1 cellular context compared by ENCODE assay signal in the genomic region with DNA sequence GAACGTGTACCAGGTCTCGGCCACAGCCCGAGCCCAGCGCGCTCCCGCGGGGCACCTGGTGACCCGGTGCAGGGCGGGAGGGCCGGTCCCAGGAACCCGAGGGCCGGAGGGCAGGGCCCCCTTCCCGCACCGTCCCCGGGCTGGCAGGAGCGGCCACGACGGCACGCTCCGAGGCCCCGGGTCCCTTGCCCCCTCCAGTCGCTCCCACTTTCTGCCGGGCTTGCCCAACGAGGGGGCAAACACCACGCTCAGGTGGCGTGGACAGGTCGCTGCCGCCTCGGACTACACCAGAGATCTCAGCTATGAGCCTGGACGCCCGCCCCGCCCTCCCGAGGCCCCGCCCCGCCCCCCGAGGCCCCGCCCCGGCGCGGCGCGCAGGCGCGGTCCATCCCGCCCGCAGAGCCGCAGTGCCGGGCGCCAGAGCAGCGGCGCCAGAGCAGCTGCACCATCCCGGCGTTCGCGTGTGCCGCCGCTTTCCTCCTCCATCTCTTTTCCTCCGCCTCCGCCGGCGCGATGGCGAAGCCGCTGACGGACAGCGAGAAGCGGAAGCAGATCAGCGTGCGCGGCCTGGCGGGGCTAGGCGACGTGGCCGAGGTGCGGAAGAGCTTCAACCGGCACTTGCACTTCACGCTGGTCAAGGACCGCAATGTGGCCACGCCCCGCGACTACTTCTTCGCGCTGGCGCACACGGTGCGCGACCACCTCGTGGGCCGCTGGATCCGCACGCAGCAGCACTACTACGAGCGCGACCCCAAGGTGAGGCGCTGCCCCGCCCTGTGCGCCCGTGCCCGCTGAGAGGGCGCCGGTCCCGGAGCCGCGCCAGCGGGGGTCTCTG.
TF ChIP-seq lines count a peak whose summit lies in the region.

A gene (plus strand): TSS at position 420 of the 835 bp plus-strand sequence. CDS start 94 bp downstream, at position 514.

TF ChIP-seq in HEK293, 187 proteins besides CTCF, POLR2A, EP300 and RAD21 (continued from another document and continues in another):
- TF ChIP-seq, protein P1, sequence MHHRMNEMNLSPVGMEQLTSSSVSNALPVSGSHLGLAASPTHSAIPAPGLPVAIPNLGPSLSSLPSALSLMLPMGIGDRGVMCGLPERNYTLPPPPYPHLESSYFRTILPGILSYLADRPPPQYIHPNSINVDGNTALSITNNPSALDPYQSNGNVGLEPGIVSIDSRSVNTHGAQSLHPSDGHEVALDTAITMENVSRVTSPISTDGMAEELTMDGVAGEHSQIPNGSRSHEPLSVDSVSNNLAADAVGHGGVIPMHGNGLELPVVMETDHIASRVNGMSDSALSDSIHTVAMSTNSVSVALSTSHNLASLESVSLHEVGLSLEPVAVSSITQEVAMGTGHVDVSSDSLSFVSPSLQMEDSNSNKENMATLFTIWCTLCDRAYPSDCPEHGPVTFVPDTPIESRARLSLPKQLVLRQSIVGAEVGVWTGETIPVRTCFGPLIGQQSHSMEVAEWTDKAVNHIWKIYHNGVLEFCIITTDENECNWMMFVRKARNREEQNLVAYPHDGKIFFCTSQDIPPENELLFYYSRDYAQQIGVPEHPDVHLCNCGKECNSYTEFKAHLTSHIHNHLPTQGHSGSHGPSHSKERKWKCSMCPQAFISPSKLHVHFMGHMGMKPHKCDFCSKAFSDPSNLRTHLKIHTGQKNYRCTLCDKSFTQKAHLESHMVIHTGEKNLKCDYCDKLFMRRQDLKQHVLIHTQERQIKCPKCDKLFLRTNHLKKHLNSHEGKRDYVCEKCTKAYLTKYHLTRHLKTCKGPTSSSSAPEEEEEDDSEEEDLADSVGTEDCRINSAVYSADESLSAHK (tag by site-specific recombination; IDR thresholded peaks at IDR 0.05), result peak; percentile 63
- TF ChIP-seq, protein P2, sequence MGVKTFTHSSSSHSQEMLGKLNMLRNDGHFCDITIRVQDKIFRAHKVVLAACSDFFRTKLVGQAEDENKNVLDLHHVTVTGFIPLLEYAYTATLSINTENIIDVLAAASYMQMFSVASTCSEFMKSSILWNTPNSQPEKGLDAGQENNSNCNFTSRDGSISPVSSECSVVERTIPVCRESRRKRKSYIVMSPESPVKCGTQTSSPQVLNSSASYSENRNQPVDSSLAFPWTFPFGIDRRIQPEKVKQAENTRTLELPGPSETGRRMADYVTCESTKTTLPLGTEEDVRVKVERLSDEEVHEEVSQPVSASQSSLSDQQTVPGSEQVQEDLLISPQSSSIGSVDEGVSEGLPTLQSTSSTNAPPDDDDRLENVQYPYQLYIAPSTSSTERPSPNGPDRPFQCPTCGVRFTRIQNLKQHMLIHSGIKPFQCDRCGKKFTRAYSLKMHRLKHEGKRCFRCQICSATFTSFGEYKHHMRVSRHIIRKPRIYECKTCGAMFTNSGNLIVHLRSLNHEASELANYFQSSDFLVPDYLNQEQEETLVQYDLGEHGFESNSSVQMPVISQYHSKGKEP (tag by site-specific recombination; IDR thresholded peaks at IDR 0.05), result peak; percentile 12; the same call in 1 of the 2 replicates
- TF ChIP-seq, protein P3, sequence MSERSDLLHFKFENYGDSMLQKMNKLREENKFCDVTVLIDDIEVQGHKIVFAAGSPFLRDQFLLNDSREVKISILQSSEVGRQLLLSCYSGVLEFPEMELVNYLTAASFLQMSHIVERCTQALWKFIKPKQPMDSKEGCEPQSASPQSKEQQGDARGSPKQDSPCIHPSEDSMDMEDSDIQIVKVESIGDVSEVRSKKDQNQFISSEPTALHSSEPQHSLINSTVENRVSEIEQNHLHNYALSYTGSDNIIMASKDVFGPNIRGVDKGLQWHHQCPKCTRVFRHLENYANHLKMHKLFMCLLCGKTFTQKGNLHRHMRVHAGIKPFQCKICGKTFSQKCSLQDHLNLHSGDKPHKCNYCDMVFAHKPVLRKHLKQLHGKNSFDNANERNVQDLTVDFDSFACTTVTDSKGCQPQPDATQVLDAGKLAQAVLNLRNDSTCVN (tag by site-specific recombination; optimal IDR thresholded peaks at IDR 0.05), result peak; percentile 98
- TF ChIP-seq, protein P4, sequence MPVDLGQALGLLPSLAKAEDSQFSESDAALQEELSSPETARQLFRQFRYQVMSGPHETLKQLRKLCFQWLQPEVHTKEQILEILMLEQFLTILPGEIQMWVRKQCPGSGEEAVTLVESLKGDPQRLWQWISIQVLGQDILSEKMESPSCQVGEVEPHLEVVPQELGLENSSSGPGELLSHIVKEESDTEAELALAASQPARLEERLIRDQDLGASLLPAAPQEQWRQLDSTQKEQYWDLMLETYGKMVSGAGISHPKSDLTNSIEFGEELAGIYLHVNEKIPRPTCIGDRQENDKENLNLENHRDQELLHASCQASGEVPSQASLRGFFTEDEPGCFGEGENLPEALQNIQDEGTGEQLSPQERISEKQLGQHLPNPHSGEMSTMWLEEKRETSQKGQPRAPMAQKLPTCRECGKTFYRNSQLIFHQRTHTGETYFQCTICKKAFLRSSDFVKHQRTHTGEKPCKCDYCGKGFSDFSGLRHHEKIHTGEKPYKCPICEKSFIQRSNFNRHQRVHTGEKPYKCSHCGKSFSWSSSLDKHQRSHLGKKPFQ (tag by site-specific recombination; IDR thresholded peaks at IDR 0.05), result no peak
- TF ChIP-seq ZBTB17 (tag by site-specific recombination; IDR thresholded peaks at IDR 0.05) (no peak), MEIS1 (CRISPR knock-in tag; IDR thresholded peaks at IDR 0.05; ENCODE audit: borderline replicate concordance) (no peak), ZBTB7A (tag by site-specific recombination; IDR thresholded peaks at IDR 0.05; ENCODE audit: low read depth) (peak; percentile 92), KLF8 (tag by site-specific recombination; IDR thresholded peaks at IDR 0.05) (peak; percentile 86; the same call in 1 of the 2 replicates), SP2 (tag by site-specific recombination; IDR thresholded peaks at IDR 0.05) (peak; percentile 65), ZNF658 (tag by site-specific recombination; IDR thresholded peaks at IDR 0.05) (no peak), ZSCAN30 (tag by site-specific recombination; IDR thresholded peaks at IDR 0.05) (0 out of 2 replicates have a peak, but pooled peaks have one; percentile 28), ZXDB (tag by site-specific recombination; IDR thresholded peaks at IDR 0.05) (peak; percentile 73), KLF7 (tag by site-specific recombination; IDR thresholded peaks at IDR 0.05; ENCODE audit: borderline replicate concordance) (peak; percentile 75; the same call in 1 of the 2 replicates), ZSCAN23 (tag by site-specific recombination; IDR thresholded peaks at IDR 0.05) (peak; percentile 51; the same call in 1 of the 2 replicates), EGR2 (tag by site-specific recombination; IDR thresholded peaks at IDR 0.05; ENCODE audit: low read depth) (peak; percentile 56), ZNF426 (tag by site-specific recombination; IDR thresholded peaks at IDR 0.05) (no peak), ZNF670 (tag by site-specific recombination; IDR thresholded peaks at IDR 0.05; ENCODE audit: low read depth) (no peak), ZNF555 (tag by site-specific recombination; conservative IDR thresholded peaks at IDR 0.05) (no peak), OVOL3 (tag by site-specific recombination; IDR thresholded peaks at IDR 0.05) (peak; percentile 76; the same call in 1 of the 2 replicates), ZNF133 (tag by site-specific recombination; IDR thresholded peaks at IDR 0.05) (0 out of 2 replicates have a peak, but pooled peaks have one; percentile 15), ZNF530 (tag by site-specific recombination; IDR thresholded peaks at IDR 0.05; ENCODE audit: low read depth) (no peak), ZNF239 (tag by site-specific recombination; IDR thresholded peaks at IDR 0.05) (no peak), ZNF600 (tag by site-specific recombination; IDR thresholded peaks at IDR 0.05) (peak; percentile 100), ZNF391 (tag by site-specific recombination; IDR thresholded peaks at IDR 0.05; ENCODE audit: borderline replicate concordance, low read depth) (peak; percentile 91; the same call in 1 of the 2 replicates), ZNF292 (tag by site-specific recombination; IDR thresholded peaks at IDR 0.05; ENCODE audit: borderline replicate concordance, low read depth) (no peak), MZF1 (tag by site-specific recombination; IDR thresholded peaks at IDR 0.05; ENCODE audit: borderline replicate concordance) (no peak), ZNF76 (tag by site-specific recombination; IDR thresholded peaks at IDR 0.05; ENCODE audit: borderline replicate concordance, low read depth) (peak; percentile 78; the same call in 1 of the 2 replicates), ZNF501 (tag by site-specific recombination; IDR thresholded peaks at IDR 0.05) (0 out of 2 replicates have a peak, but pooled peaks have one; percentile 23), BCL11B (tag by site-specific recombination; IDR thresholded peaks at IDR 0.05; ENCODE audit: low read depth) (0 out of 2 replicates have a peak, but pooled peaks have one; percentile 63)
- TF ChIP-seq, protein P5, sequence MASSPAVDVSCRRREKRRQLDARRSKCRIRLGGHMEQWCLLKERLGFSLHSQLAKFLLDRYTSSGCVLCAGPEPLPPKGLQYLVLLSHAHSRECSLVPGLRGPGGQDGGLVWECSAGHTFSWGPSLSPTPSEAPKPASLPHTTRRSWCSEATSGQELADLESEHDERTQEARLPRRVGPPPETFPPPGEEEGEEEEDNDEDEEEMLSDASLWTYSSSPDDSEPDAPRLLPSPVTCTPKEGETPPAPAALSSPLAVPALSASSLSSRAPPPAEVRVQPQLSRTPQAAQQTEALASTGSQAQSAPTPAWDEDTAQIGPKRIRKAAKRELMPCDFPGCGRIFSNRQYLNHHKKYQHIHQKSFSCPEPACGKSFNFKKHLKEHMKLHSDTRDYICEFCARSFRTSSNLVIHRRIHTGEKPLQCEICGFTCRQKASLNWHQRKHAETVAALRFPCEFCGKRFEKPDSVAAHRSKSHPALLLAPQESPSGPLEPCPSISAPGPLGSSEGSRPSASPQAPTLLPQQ (tag by site-specific recombination; IDR thresholded peaks at IDR 0.05), result peak; percentile 59
- TF ChIP-seq, protein P6, sequence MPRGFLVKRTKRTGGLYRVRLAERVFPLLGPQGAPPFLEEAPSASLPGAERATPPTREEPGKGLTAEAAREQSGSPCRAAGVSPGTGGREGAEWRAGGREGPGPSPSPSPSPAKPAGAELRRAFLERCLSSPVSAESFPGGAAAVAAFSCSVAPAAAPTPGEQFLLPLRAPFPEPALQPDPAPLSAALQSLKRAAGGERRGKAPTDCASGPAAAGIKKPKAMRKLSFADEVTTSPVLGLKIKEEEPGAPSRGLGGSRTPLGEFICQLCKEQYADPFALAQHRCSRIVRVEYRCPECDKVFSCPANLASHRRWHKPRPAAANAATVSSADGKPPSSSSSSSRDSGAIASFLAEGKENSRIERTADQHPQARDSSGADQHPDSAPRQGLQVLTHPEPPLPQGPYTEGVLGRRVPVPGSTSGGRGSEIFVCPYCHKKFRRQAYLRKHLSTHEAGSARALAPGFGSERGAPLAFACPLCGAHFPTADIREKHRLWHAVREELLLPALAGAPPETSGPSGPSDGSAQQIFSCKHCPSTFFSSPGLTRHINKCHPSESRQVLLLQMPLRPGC (tag by site-specific recombination; IDR thresholded peaks at IDR 0.05), result peak; percentile 82
- TF ChIP-seq, protein P7, sequence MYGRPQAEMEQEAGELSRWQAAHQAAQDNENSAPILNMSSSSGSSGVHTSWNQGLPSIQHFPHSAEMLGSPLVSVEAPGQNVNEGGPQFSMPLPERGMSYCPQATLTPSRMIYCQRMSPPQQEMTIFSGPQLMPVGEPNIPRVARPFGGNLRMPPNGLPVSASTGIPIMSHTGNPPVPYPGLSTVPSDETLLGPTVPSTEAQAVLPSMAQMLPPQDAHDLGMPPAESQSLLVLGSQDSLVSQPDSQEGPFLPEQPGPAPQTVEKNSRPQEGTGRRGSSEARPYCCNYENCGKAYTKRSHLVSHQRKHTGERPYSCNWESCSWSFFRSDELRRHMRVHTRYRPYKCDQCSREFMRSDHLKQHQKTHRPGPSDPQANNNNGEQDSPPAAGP (tag by site-specific recombination; IDR thresholded peaks at IDR 0.05), result peak; percentile 74
- TF ChIP-seq, protein P8, sequence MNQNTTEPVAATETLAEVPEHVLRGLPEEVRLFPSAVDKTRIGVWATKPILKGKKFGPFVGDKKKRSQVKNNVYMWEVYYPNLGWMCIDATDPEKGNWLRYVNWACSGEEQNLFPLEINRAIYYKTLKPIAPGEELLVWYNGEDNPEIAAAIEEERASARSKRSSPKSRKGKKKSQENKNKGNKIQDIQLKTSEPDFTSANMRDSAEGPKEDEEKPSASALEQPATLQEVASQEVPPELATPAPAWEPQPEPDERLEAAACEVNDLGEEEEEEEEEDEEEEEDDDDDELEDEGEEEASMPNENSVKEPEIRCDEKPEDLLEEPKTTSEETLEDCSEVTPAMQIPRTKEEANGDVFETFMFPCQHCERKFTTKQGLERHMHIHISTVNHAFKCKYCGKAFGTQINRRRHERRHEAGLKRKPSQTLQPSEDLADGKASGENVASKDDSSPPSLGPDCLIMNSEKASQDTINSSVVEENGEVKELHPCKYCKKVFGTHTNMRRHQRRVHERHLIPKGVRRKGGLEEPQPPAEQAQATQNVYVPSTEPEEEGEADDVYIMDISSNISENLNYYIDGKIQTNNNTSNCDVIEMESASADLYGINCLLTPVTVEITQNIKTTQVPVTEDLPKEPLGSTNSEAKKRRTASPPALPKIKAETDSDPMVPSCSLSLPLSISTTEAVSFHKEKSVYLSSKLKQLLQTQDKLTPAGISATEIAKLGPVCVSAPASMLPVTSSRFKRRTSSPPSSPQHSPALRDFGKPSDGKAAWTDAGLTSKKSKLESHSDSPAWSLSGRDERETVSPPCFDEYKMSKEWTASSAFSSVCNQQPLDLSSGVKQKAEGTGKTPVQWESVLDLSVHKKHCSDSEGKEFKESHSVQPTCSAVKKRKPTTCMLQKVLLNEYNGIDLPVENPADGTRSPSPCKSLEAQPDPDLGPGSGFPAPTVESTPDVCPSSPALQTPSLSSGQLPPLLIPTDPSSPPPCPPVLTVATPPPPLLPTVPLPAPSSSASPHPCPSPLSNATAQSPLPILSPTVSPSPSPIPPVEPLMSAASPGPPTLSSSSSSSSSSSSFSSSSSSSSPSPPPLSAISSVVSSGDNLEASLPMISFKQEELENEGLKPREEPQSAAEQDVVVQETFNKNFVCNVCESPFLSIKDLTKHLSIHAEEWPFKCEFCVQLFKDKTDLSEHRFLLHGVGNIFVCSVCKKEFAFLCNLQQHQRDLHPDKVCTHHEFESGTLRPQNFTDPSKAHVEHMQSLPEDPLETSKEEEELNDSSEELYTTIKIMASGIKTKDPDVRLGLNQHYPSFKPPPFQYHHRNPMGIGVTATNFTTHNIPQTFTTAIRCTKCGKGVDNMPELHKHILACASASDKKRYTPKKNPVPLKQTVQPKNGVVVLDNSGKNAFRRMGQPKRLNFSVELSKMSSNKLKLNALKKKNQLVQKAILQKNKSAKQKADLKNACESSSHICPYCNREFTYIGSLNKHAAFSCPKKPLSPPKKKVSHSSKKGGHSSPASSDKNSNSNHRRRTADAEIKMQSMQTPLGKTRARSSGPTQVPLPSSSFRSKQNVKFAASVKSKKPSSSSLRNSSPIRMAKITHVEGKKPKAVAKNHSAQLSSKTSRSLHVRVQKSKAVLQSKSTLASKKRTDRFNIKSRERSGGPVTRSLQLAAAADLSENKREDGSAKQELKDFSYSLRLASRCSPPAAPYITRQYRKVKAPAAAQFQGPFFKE (tag by site-specific recombination; IDR thresholded peaks at IDR 0.05; ENCODE audit: borderline replicate concordance), result no peak
- TF ChIP-seq, protein P9, sequence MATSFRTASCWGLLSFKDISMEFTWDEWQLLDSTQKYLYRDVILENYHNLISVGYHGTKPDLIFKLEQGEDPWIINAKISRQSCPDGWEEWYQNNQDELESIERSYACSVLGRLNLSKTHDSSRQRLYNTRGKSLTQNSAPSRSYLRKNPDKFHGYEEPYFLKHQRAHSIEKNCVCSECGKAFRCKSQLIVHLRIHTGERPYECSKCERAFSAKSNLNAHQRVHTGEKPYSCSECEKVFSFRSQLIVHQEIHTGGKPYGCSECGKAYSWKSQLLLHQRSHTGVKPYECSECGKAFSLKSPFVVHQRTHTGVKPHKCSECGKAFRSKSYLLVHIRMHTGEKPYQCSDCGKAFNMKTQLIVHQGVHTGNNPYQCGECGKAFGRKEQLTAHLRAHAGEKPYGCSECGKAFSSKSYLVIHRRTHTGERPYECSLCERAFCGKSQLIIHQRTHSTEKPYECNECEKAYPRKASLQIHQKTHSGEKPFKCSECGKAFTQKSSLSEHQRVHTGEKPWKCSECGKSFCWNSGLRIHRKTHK (tag by site-specific recombination; IDR thresholded peaks at IDR 0.05), result no peak
